In the genomic region with DNA sequence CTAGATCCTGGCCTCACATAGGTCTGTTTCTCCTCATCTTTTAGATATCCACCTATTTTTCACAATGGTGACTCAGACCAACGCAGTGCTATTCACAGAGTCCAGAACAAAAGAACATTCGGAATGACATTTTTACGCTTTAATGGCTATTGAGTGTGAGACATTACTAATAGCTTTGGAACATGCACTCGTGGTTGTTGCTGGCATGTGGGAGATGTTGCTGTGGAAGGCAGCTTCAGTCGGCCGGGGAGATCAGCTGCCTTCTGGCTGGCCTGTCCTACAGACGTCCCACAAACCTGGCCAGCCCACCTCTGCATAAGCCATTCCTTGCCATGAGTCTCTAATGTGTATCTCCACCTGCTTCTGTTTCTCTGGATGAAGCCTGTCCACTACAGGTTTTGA, we compare ENCODE assay signal across 8 cellular contexts. TPM values are rescaled to one million over a fixed set of nuclear protein-coding genes. Genes with fewer than 3 reads are reported as not detected.
A peak's percentile ranks its signal among the peaks of the same experiment; 100 is the strongest.
DNase-seq lines count a peak whose midpoint lies in the region; TF ChIP-seq lines count a peak whose summit lies in the region.

No MANE protein-coding gene starts in this region.

- no peaks in the 10 kb centered on the region for H3K79me2 ChIP-seq in GM23248 (ENCODE audit: insufficient read depth)

- peak overlapping the region; percentile 48 for H3K4me2 ChIP-seq in GM23248 (ENCODE audit: unreplicated experiment)

- H3K4me3 Mint-ChIP-seq in mesothelial cell of epicardium: peak overlapping the region; percentile 7

- H3K9ac ChIP-seq in GM23248: peak overlapping the region; percentile 52

- peaks cover 38% of the 10 kb centered on the region for H3F3A ChIP-seq in GM23248 (ENCODE audit: insufficient read depth)

- H3K27ac Mint-ChIP-seq in mesothelial cell of epicardium: no peak overlapping the region

- in situ Hi-C loops in GM23248 (cut with MboI): no loop called here

- H3K4me3 ChIP-seq in GM23248: no peak overlapping the region
- H3K4me3 ChIP-seq in ascending aorta: no peak overlapping the region
- H3K4me3 ChIP-seq in dorsolateral prefrontal cortex: no peak overlapping the region
- no peak overlapping the region for H3K4me3 ChIP-seq in prostate gland

- no peak for TF ChIP-seq POLR2A in prostate gland (IDR thresholded peaks at IDR 0.05)

- H3K36me3 ChIP-seq in GM23248 (ENCODE audit: low read depth): no peaks in the 10 kb centered on the region
- H3K36me3 ChIP-seq in ascending aorta: no peaks in the 10 kb centered on the region
- no peaks in the 10 kb centered on the region for H3K36me3 ChIP-seq in prostate gland

- peaks cover 47% of the 10 kb centered on the region for H3K4me1 Mint-ChIP-seq in mesothelial cell of epicardium

- intact Hi-C loops in ascending aorta (cut with DNase I) (loop anchor here (2.0 kb wide), 1 partner anchor 28 kb away; no protein-coding TSS in a partner anchor), dorsolateral prefrontal cortex (cut with DNase I) (no loop called here), prostate gland (cut with DNase I) (no loop called here)

- no peaks in the 10 kb centered on the region for H3K27me3 ChIP-seq in GM23248 (replicated peaks; ENCODE audit: insufficient read depth)
- H3K27me3 ChIP-seq in ascending aorta: no peaks in the 10 kb centered on the region
- H3K27me3 ChIP-seq in dorsolateral prefrontal cortex: peaks cover 0 to 48% (median 8%) of the 10 kb centered on the region in 45 donors
- no peaks in the 10 kb centered on the region for H3K27me3 ChIP-seq in prostate gland (replicated peaks; ENCODE audit: insufficient read depth)

- 1 to 2% methylated on average over 7 of the region's 7 CpGs for WGBS in GM23248 (ENCODE audit: low coverage in 1 of 2, low lambda C conversion rate in 2 of 2, missing lambda C conversion rate in 2 of 2), 2 experiments
- 61% methylated on average over 7 of the region's 7 CpGs for WGBS in prostate gland

- H4K20me1 ChIP-seq in GM23248 (ENCODE audit: insufficient read depth): no peaks in the 10 kb centered on the region

- TF ChIP-seq CTCF in ascending aorta (IDR thresholded peaks at IDR 0.05) (no peak), mesothelial cell of epicardium (IDR thresholded peaks at IDR 0.05; ENCODE audit: unreplicated experiment) (no peak), dorsolateral prefrontal cortex (IDR thresholded peaks at IDR 0.05 in 54 of 56, conservative IDR thresholded peaks at IDR 0.05 in 2 of 56; ENCODE audit: low read depth in 1 of 56, partially characterized antibody in 56 of 56) (no peak), prostate gland (IDR thresholded peaks at IDR 0.05) (no peak)

- no peaks in the 10 kb centered on the region for H3K9me3 Mint-ChIP-seq in mesothelial cell of epicardium

- H3K9me2 ChIP-seq in GM23248 (ENCODE audit: insufficient read depth): no peaks in the 10 kb centered on the region

- H3K9me3 ChIP-seq in GM23248 (ENCODE audit: low read depth): no peaks in the 10 kb centered on the region
- H3K9me3 ChIP-seq in ascending aorta: no peaks in the 10 kb centered on the region
- no peaks in the 10 kb centered on the region for H3K9me3 ChIP-seq in prostate gland

- H3K27me3 Mint-ChIP-seq in mesothelial cell of epicardium (ENCODE audit: low read depth): peaks cover 34% of the 10 kb centered on the region

- no peak overlapping the region for H2AFZ ChIP-seq in GM23248

- H3K36me3 Mint-ChIP-seq in mesothelial cell of epicardium: peaks cover 2% of the 10 kb centered on the region

- H3K27ac ChIP-seq in GM23248 (peak overlapping the region; percentile 82), ascending aorta (peak overlapping the region; percentile 66 to 72), dorsolateral prefrontal cortex (peak overlapping the region in 17 of 59 donors; percentile 1 to 73 (median 39)), prostate gland (peak overlapping the region in 1 of 2 donors; percentile 68)

- H3K4me1 ChIP-seq in GM23248 (ENCODE audit: insufficient read depth) (peaks cover 34% of the 10 kb centered on the region), ascending aorta (peaks cover 5 to 36% of the 10 kb centered on the region in 2 donors), prostate gland (replicated peaks) (no peaks in the 10 kb centered on the region)

- DNase-seq in AG08395 (ENCODE audit: low spot score): peak; percentile 73
- DNase-seq in GM23248: peak; percentile 92
- DNase-seq in ascending aorta (ENCODE audit: low spot score in 2 of 2): no peak
- peak in 1 of 2 experiments; percentile 5 for DNase-seq in mesothelial cell of epicardium (ENCODE audit: low spot score in 2 of 2, unreplicated experiment in 2 of 2)
- DNase-seq in dorsolateral prefrontal cortex: no peak
- DNase-seq in SHP77 treated with DMSO at 0.1 percent for 48 hours (lab: John Stamatoyannopoulos, UW): no peak
- no peak for DNase-seq in prostate gland (ENCODE audit: low spot score)
- no peak for DNase-seq in NCI-H1092 treated with DMSO at 0.1 percent for 48 hours (lab: John Stamatoyannopoulos, UW)

RNA-seq across cellular contexts. Expression of a gene that starts 3.4 kb away (rescaled TPM):
- 2.2 and 2.7 TPM in 2 replicates for total RNA-seq in GM23248 (2014; rRNA removed; shearing (Covaris generic))
- 2.9 and 3.3 TPM in 2 replicates for polyA plus RNA-seq in GM23248 (2016; fragmentation: Nextera tagmentation; extraction: Ambion mirVana)
- total RNA-seq in ascending aorta (8.1 TPM), mesothelial cell of epicardium (19.1 to 20.8 TPM (median 20.6 TPM) in 3 replicates), dorsolateral prefrontal cortex (over 10,000 TPM in 20 of 120 experiments, 1,000 to 10,000 TPM in 99, 100 to 1,000 TPM in 1; 632 to 18,605 (median 5,065) TPM), prostate gland (10 to 100 TPM; 19.8 to 43.5 TPM)

Comparison
In these comparisons a context has a peak if more than half of its experiments do, and no peak if none do; other contexts are left out.
1. DNase-seq: peak in AG08395 (single experiment) and GM23248 (single experiment); none in ascending aorta (0 of 2), dorsolateral prefrontal cortex (0 of 10), SHP77 treated with DMSO at 0.1 percent for 48 hours (single experiment), prostate gland (single experiment) and NCI-H1092 treated with DMSO at 0.1 percent for 48 hours (single experiment).
2. RNA of a gene that starts 3.4 kb away (total RNA-seq): 632 to 18,605 TPM in dorsolateral prefrontal cortex; 19.8 to 43.5 TPM in prostate gland, 19.1 to 20.8 TPM in mesothelial cell of epicardium, 8.1 TPM in ascending aorta (single experiment) and 2.2 to 2.7 TPM in GM23248; every median in the first group is over 10 times any median in the second.